In the genomic region with DNA sequence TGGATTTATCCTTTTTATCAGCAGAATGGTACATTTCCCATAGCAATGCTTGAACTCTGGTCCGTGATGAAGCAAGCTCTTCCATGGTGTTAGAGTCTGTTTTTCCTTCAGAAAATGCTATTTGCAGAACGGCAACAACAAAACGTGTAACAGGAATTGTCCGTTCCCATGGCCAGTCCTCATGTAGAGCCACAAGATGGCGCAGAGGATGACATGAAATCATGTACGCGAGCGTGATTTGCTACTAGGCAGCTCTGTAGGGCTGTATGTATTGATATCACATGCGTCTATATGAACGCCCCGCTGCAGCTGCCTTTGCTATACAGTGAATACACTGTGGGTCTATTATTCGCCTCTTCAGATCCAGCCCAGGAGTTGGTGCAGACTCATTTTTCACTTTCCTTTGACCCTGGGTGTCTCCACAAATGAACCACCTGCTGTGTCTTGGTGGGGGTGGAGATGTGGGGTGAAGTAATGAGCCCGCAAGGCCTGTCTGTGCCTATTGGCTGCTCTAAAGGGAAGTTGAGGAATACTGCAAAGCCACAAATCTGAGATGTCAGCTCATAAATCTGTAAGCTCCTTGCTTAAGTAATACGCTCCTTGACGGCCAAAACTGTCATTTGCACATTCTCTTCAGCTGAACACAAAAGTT, we compare ENCODE assay signal across 11 cellular contexts.
A peak's percentile ranks its signal among the peaks of the same experiment; 100 is the strongest.
DNase-seq lines count a peak whose midpoint lies in the region; ATAC-seq, FAIRE-seq and TF ChIP-seq lines count a peak whose summit lies in the region.
"Had no signal": no experiment of that assay in that cellular context is flagged by ENCODE, and none has a peak within 500 bp of the region (broad histone marks: within the 10 kb centered on the region; RNA-seq: fewer than 3 reads in every experiment).

No MANE protein-coding gene starts in this region.

- no peak for TF ChIP-seq POLR2A in A549 (IDR thresholded peaks at IDR 0.05; ENCODE audit: low read length)
- no peak for TF ChIP-seq POLR2A in K562 (conservative IDR thresholded peaks at IDR 0.05)

- H3K4me2 ChIP-seq in A549, result no peak overlapping the region
- no peak overlapping the region for H3K4me2 ChIP-seq in GM23338
- no peak overlapping the region for H3K4me2 ChIP-seq in K562 (ENCODE audit: insufficient read depth, low read length)

- H2AFZ ChIP-seq in GM23338, result no peak overlapping the region
- no peak overlapping the region for H2AFZ ChIP-seq in K562 (ENCODE audit: low read depth, low read length)

- H3K9me1 ChIP-seq in K562 (ENCODE audit: control insufficient read depth, insufficient read depth, low read length), result no peaks in the 10 kb centered on the region

- no peak for TF ChIP-seq EP300 in A549 (IDR thresholded peaks at IDR 0.05)
- TF ChIP-seq EP300 in K562 (IDR thresholded peaks at IDR 0.05; ENCODE audit: low read length), result no peak

- H4K20me1 ChIP-seq in GM23338 (replicated peaks; ENCODE audit: insufficient read depth) (no peaks in the 10 kb centered on the region), K562 (replicated peaks; ENCODE audit: control insufficient read depth, insufficient read depth, low read length) (no peaks in the 10 kb centered on the region)

- no peak overlapping the region for H3K27ac Mint-ChIP-seq in GM23338
- no peak overlapping the region for H3K27ac Mint-ChIP-seq in activated naive CD4-positive, alpha-beta T cell treated with anti-CD3 and anti-CD28 coated beads for 36 hours
- H3K27ac Mint-ChIP-seq: CD4-positive, CD25-positive, alpha-beta regulatory T cell had no signal

- in situ Hi-C loops in K562 (cut with MboI), result no loop called here

- H3K9me3 Mint-ChIP-seq in GM23338, result no peaks in the 10 kb centered on the region; the same call in 2 of the 3 replicates
- H3K9me3 Mint-ChIP-seq in activated naive CD4-positive, alpha-beta T cell treated with anti-CD3 and anti-CD28 coated beads for 36 hours, result no peaks in the 10 kb centered on the region

- H3F3A ChIP-seq in GM23338 (replicated peaks; ENCODE audit: low read depth), result no peaks in the 10 kb centered on the region

- peaks cover 24% of the 10 kb centered on the region for H3K4me1 Mint-ChIP-seq in GM23338
- H3K4me1 Mint-ChIP-seq in activated naive CD4-positive, alpha-beta T cell treated with anti-CD3 and anti-CD28 coated beads for 36 hours (ENCODE audit: low read depth), result no peaks in the 10 kb centered on the region

- ATAC-seq in A549 (peak in 1 of 2 experiments; percentile 86; a peak in 4 of 6 replicates), GM23338 (no peak), K562 (peak; percentile 87), HG02852 (IDR thresholded peaks at IDR 0.05; ENCODE audit: unreplicated experiment) (no peak)

- DNase-seq in A549 (ENCODE audit: low read depth in 1 of 2, low spot score in 1 of 2) (peak in 1 of 2 experiments; percentile 46), GM23338 (ENCODE audit: low spot score) (peak; percentile 30), NCI-H748 (lab: John Stamatoyannopoulos, UW; ENCODE audit: unreplicated experiment) (peak; percentile 89), K562 (ENCODE audit: extremely low read depth in 1 of 4, low spot score in 3 of 4) (peak in 2 of 4 experiments; percentile 31 to 58), NCI-H1436 treated with DMSO at 0.1 percent for 48 hours (lab: John Stamatoyannopoulos, UW) (no peak)
- DNase-seq in activated naive CD4-positive, alpha-beta T cell treated with anti-CD3 and anti-CD28 coated beads for 36 hours, result no peak
- DNase-seq in effector memory CD4-positive, alpha-beta T cell, result no peak
- DNase-seq: CD4-positive, CD25-positive, alpha-beta regulatory T cell; cortex of kidney had no signal

- TF ChIP-seq RAD21 in A549 (conservative IDR thresholded peaks at IDR 0.05 in 1 of 2, IDR thresholded peaks at IDR 0.05 in 1 of 2) (peak; percentile 38 to 54; a peak in 4 of 5 replicates), K562 (CRISPR knock-in tag; conservative IDR thresholded peaks at IDR 0.05 in 1 of 2, IDR thresholded peaks at IDR 0.05 in 1 of 2) (peak; percentile 52 to 78)

- intact Hi-C loops in K562 (cut with micrococcal nuclease), result loop anchor here (2.0 to 10.0 kb wide), 4 partner anchors 158 to 934 kb away; no protein-coding TSS in a partner anchor
- intact Hi-C loops in activated naive CD4-positive, alpha-beta T cell treated with anti-CD3 and anti-CD28 coated beads for 36 hours (cut with micrococcal nuclease), result loop anchor here (2.0 kb wide), 1 partner anchor 486 kb away; no protein-coding TSS in a partner anchor

- H3K9me3 ChIP-seq in A549 (no peaks in the 10 kb centered on the region), K562 (replicated peaks; ENCODE audit: control insufficient read depth, insufficient read depth, low read depth, low read length) (no peaks in the 10 kb centered on the region)
- H3K9me3 ChIP-seq in effector memory CD4-positive, alpha-beta T cell (ENCODE audit: control insufficient read depth, low read length), result no peaks in the 10 kb centered on the region

- 42% methylated on average over 15 of the region's 15 CpGs for WGBS in A549 (ENCODE audit: missing lambda C conversion rate)
- 6% methylated on average over 15 of the region's 15 CpGs for whole genome bisulfite sequencing in K562 (ENCODE audit: insufficient coverage, low coverage, missing lambda C conversion rate)

- no peak overlapping the region for H3K4me3 ChIP-seq in A549
- no peak overlapping the region for H3K4me3 ChIP-seq in GM23338
- no peak overlapping the region for H3K4me3 ChIP-seq in K562
- no peak overlapping the region for H3K4me3 ChIP-seq in effector memory CD4-positive, alpha-beta T cell (ENCODE audit: insufficient read depth, low read depth, low read length, poor library complexity, severe bottlenecking)
- H3K4me3 ChIP-seq: SK-N-MC had no signal

- H3K4me3 Mint-ChIP-seq in GM23338, result no peak overlapping the region
- no peak overlapping the region for H3K4me3 Mint-ChIP-seq in activated naive CD4-positive, alpha-beta T cell treated with anti-CD3 and anti-CD28 coated beads for 36 hours
- H3K4me3 Mint-ChIP-seq: CD4-positive, CD25-positive, alpha-beta regulatory T cell had no signal

- H3K4me1 ChIP-seq in A549, result no peaks in the 10 kb centered on the region
- H3K4me1 ChIP-seq in GM23338 (ENCODE audit: insufficient read depth), result peaks cover 11% of the 10 kb centered on the region
- no peaks in the 10 kb centered on the region for H3K4me1 ChIP-seq in K562 (replicated peaks in 1 of 2; ENCODE audit: control insufficient read depth in 2 of 2, insufficient read depth in 2 of 2, low read length in 2 of 2)
- no peaks in the 10 kb centered on the region for H3K4me1 ChIP-seq in effector memory CD4-positive, alpha-beta T cell (ENCODE audit: control insufficient read depth, insufficient read depth, low read length, poor library complexity, severe bottlenecking)

- peak; percentile 40 for TF ChIP-seq CTCF in A549 (IDR thresholded peaks at IDR 0.05)
- TF ChIP-seq CTCF in GM23338 (conservative IDR thresholded peaks at IDR 0.05; ENCODE audit: low read depth in 2 of 2), result peak; percentile 28 to 58; a peak in 3 of 4 replicates
- peak; percentile 61 to 70 (median 66) for TF ChIP-seq CTCF in K562 (IDR thresholded peaks at IDR 0.05 in 2 of 3, conservative IDR thresholded peaks at IDR 0.05 in 1 of 3; ENCODE audit: insufficient read depth in 2 of 3, low read depth in 1 of 3, low read length in 3 of 3)

- H3K27me3 Mint-ChIP-seq in GM23338 (ENCODE audit: insufficient read depth, low read depth, poor library complexity), result peaks cover 2% of the 10 kb centered on the region
- peaks cover 18% of the 10 kb centered on the region for H3K27me3 Mint-ChIP-seq in activated naive CD4-positive, alpha-beta T cell treated with anti-CD3 and anti-CD28 coated beads for 36 hours (ENCODE audit: low read depth)

- H3K79me2 ChIP-seq in GM23338 (replicated peaks; ENCODE audit: insufficient read depth) (no peaks in the 10 kb centered on the region), K562 (ENCODE audit: control insufficient read depth, insufficient read depth, low read length) (no peaks in the 10 kb centered on the region)

- FAIRE-seq in A549 (lab: Jason Lieb, UNC) (no peak), K562 (lab: Jason Lieb, UNC) (peak; percentile 81)

- no TSS peak for BruUV-seq in K562 (replicated peaks; lab: Mats Ljungman, UMichigan)

- no peak overlapping the region for H3K9ac ChIP-seq in K562 (ENCODE audit: insufficient read depth in 1 of 2, low read depth in 2 of 2, low read length in 2 of 2)

- CTCF ChIA-PET in A549 (lab: Yijun Ruan, JAX), result interaction anchor here (0.7 to 1.7 kb wide), 7 partner anchors 13 to 764 kb away, joined by 3 to 7 read pairs (median 3); no protein-coding TSS in a partner anchor
- CTCF ChIA-PET in K562 (lab: Yijun Ruan, JAX; ENCODE audit: low intra/inter-chr PET ratio), result interaction anchor here (0.6 to 1.6 kb wide), 3 partner anchors 346 to 977 kb away, joined by 3 to 8 read pairs (median 3); no protein-coding TSS in a partner anchor
- CTCF ChIA-PET in activated naive CD4-positive, alpha-beta T cell treated with anti-CD3 and anti-CD28 coated beads for 36 hours (lab: Charles Lee), result interaction anchor here (0.6 kb wide), 1 partner anchor 394 kb away, joined by 3 read pairs; no protein-coding TSS in a partner anchor

- H3K9me2 ChIP-seq in GM23338 (ENCODE audit: insufficient read depth), result no peaks in the 10 kb centered on the region

- no peaks in the 10 kb centered on the region for H3K36me3 Mint-ChIP-seq in GM23338 (ENCODE audit: low read depth)
- no peaks in the 10 kb centered on the region for H3K36me3 Mint-ChIP-seq in activated naive CD4-positive, alpha-beta T cell treated with anti-CD3 and anti-CD28 coated beads for 36 hours (ENCODE audit: low read depth)
- H3K36me3 Mint-ChIP-seq: CD4-positive, CD25-positive, alpha-beta regulatory T cell had no signal

- H3K27me3 ChIP-seq in GM23338 (ENCODE audit: insufficient read depth) (no peaks in the 10 kb centered on the region), K562 (ENCODE audit: control insufficient read depth in 2 of 2, insufficient read depth in 2 of 2, low read length in 2 of 2) (peaks cover 17 to 45% of the 10 kb centered on the region in 2 experiments)
- no peaks in the 10 kb centered on the region for H3K27me3 ChIP-seq in effector memory CD4-positive, alpha-beta T cell (replicated peaks; ENCODE audit: control insufficient read depth, insufficient read depth, low read length, poor library complexity, severe bottlenecking)

- H3K27ac ChIP-seq in A549, result no peak overlapping the region
- no peak overlapping the region for H3K27ac ChIP-seq in GM23338 (ENCODE audit: low read depth)
- H3K27ac ChIP-seq in K562 (ENCODE audit: extremely low read depth, low read depth, low read length), result no peak overlapping the region
- no peak overlapping the region for H3K27ac ChIP-seq in effector memory CD4-positive, alpha-beta T cell (ENCODE audit: insufficient read depth, low read length, poor library complexity, severe bottlenecking)
- H3K27ac ChIP-seq: SK-N-MC had no signal

- no peaks in the 10 kb centered on the region for H3K36me3 ChIP-seq in GM23338 (ENCODE audit: insufficient read depth)
- H3K36me3 ChIP-seq in K562 (ENCODE audit: control insufficient read depth, insufficient read depth, low read length), result no peaks in the 10 kb centered on the region
- no peaks in the 10 kb centered on the region for H3K36me3 ChIP-seq in effector memory CD4-positive, alpha-beta T cell (ENCODE audit: control insufficient read depth, insufficient read depth, low read length)

- POLR2A ChIA-PET in A549 (lab: Yijun Ruan, JAX), result no interaction called here
- POLR2A ChIA-PET in K562 (lab: Yijun Ruan, JAX), result interaction anchor here (0.6 kb wide), 1 partner anchor 177 kb away, joined by 3 read pairs; no protein-coding TSS in a partner anchor

Comparison
In these comparisons a context has a peak if more than half of its experiments do, and no peak if none do; other contexts are left out.
1. DNase-seq: peak in GM23338 (single experiment) and NCI-H748 (single experiment); none in NCI-H1436 treated with DMSO at 0.1 percent for 48 hours (single experiment), activated naive CD4-positive, alpha-beta T cell treated with anti-CD3 and anti-CD28 coated beads for 36 hours (single experiment) and effector memory CD4-positive, alpha-beta T cell (0 of 3).
2. Peak in every context shown above with its lines, with median percentiles within 50 percentile points of each other: CTCF ChIP-seq.